In genomic region chr11:89504270-89504669, GRCh38 we compare ENCODE assay signal across 38 cellular contexts. TPM values are rescaled to one million over a fixed set of nuclear protein-coding genes. Genes with fewer than 3 reads are reported as not detected.
"Had no signal": no experiment of that assay in that cellular context is flagged by ENCODE, and none has a peak within 500 bp of the region (broad histone marks: within the 10 kb centered on the region; RNA-seq: fewer than 3 reads in every experiment).

No MANE protein-coding gene starts in this region.

- DNase-seq: activated effector memory CD4-positive, alpha-beta T cell treated with anti-CD3 and anti-CD28 coated beads, Interleukin-2, amount 50 U/mL, for 16 hours; activated effector memory CD4-positive, alpha-beta T cell treated with Interleukin-2 at 50 U/mL for 16 hours; activated gamma-delta T cell; activated gamma-delta T cell treated with Interleukin-2 at 50 U/mL for 16 hours; activated naive CD4-positive, alpha-beta T cell; activated naive CD4-positive, alpha-beta T cell treated with anti-CD3 and anti-CD28 coated beads for 36 hours; activated naive CD4-positive, alpha-beta T cell treated with anti-CD3 and anti-CD28 coated beads, Interleukin-2, amount 10 ng/mL, durations not matched to agents 7 days and 5 days; activated naive CD4-positive, alpha-beta T cell treated with anti-CD3 and anti-CD28 coated beads, Interleukin-2, amount 50 U/mL, for 16 hours; activated naive CD4-positive, alpha-beta T cell treated with Interleukin-2 at 50 U/mL for 16 hours; activated naive CD8-positive, alpha-beta T cell treated with anti-CD3 and anti-CD28 coated beads for 36 hours; activated naive CD8-positive, alpha-beta T cell treated with anti-CD3 and anti-CD28 coated beads, Interleukin-2, amount 10 ng/mL, durations not matched to agents 7 days and 5 days; activated naive CD8-positive, alpha-beta T cell treated with anti-CD3 and anti-CD28 coated beads, Interleukin-2, amount 50 U/mL, for 24 hours; activated T-cell treated with anti-CD3 and anti-CD28 coated beads, Interleukin-2, amount 50 U/mL, for 24 hours; activated T-cell treated with anti-CD3 and anti-CD28 coated beads, Interleukin-2, amount 50 U/mL, for 4 hours; activated T-cell treated with anti-CD3 and anti-CD28 coated beads, Interleukin-2, amount 50 U/mL, for 48 hours; activated T-cell treated with anti-CD3 and anti-CD28 coated beads, Interleukin-2, amount 50 U/mL, for 72 hours; adrenal gland; amniotic stem cell; amygdala; anterior cingulate cortex; aorta; body of pancreas; brain microvascular endothelial cell; caudate nucleus; central memory CD4-positive, alpha-beta T cell; cerebellar nuclear complex had no signal

- H3K4me3 ChIP-seq: adrenal gland, ascending aorta, body of pancreas, breast epithelium, cardiac muscle cell had no signal

- H3K9me3 Mint-ChIP-seq: activated naive CD4-positive, alpha-beta T cell treated with anti-CD3 and anti-CD28 coated beads for 36 hours; activated naive CD4-positive, alpha-beta T cell treated with anti-CD3 and anti-CD28 coated beads, Interleukin-2, amount 10 ng/mL, durations not matched to agents 7 days and 5 days; activated naive CD4-positive, alpha-beta T cell treated with anti-CD3 and anti-CD28 coated beads, Interleukin-2, amount 50 U/mL, for 24 hours; activated naive CD8-positive, alpha-beta T cell treated with anti-CD3 and anti-CD28 coated beads for 36 hours; activated T-cell treated with anti-CD3 and anti-CD28 coated beads, Interleukin-2, amount 50 U/mL, for 4 hours; activated T-helper 1 cell treated with anti-CD3 and anti-CD28 coated beads, Interleukin-12 subunit alpha, Interleukin-12 subunit beta, Interleukin-2, Interleukin-4 antibody, amounts not matched to agents 30 ng/mL and 10 ng/mL and 1 ng/mL, durations not matched to agents 14 hours and 24 hours and 36 hours; activated T-helper 2 cell treated with anti-CD3 and anti-CD28 coated beads, Interferon-gamma antibody, Interleukin-2, Interleukin-4, amounts not matched to agents 10 μg/mL and 5 μg/mL and 100 μg/mL, durations not matched to agents 14 hours and 24 hours and 36 hours; brain had no signal

- H3K27me3 Mint-ChIP-seq: activated naive CD4-positive, alpha-beta T cell treated with anti-CD3 and anti-CD28 coated beads, Interleukin-2, amount 10 ng/mL, durations not matched to agents 7 days and 5 days; activated naive CD8-positive, alpha-beta T cell; activated naive CD8-positive, alpha-beta T cell treated with anti-CD3 and anti-CD28 coated beads for 36 hours; activated naive CD8-positive, alpha-beta T cell treated with anti-CD3 and anti-CD28 coated beads, Interleukin-2, amount 10 ng/mL, durations not matched to agents 7 days and 5 days; activated naive CD8-positive, alpha-beta T cell treated with anti-CD3 and anti-CD28 coated beads, Interleukin-2, amount 50 U/mL, for 24 hours; activated T-cell treated with anti-CD3 and anti-CD28 coated beads, Interleukin-2, amount 50 U/mL, for 24 hours; activated T-helper 17 cell treated with anti-CD3 and anti-CD28 coated beads, Interleukin-2, amount 50 U/mL, for 72 hours; central memory CD8-positive, alpha-beta T cell had no signal

- H3K27me3 ChIP-seq: adrenal gland, ascending aorta, body of pancreas, brain microvascular endothelial cell, breast epithelium, cardiac muscle cell had no signal

- H3K4me1 ChIP-seq: adrenal gland, body of pancreas, breast epithelium had no signal

- H3K4me1 Mint-ChIP-seq: activated naive CD4-positive, alpha-beta T cell treated with anti-CD3 and anti-CD28 coated beads, Interleukin-2, amount 10 ng/mL, durations not matched to agents 7 days and 5 days; activated naive CD4-positive, alpha-beta T cell treated with anti-CD3 and anti-CD28 coated beads, Interleukin-2, amount 50 U/mL, for 24 hours; activated naive CD8-positive, alpha-beta T cell treated with anti-CD3 and anti-CD28 coated beads for 36 hours; activated naive CD8-positive, alpha-beta T cell treated with anti-CD3 and anti-CD28 coated beads, Interleukin-2, amount 10 ng/mL, durations not matched to agents 7 days and 5 days; activated naive CD8-positive, alpha-beta T cell treated with anti-CD3 and anti-CD28 coated beads, Interleukin-2, amount 50 U/mL, for 24 hours; activated T-helper 17 cell treated with anti-CD3 and anti-CD28 coated beads, Interleukin-2, amount 50 U/mL, for 72 hours; brain; central memory CD8-positive, alpha-beta T cell had no signal

- H3K9me3 ChIP-seq: adrenal gland, ascending aorta, body of pancreas, breast epithelium had no signal

- H3K27ac ChIP-seq: adrenal gland, ascending aorta, body of pancreas, brain microvascular endothelial cell, breast epithelium, cardiac muscle cell had no signal

- H3K4me3 Mint-ChIP-seq: activated naive CD4-positive, alpha-beta T cell treated with anti-CD3 and anti-CD28 coated beads for 36 hours; activated naive CD4-positive, alpha-beta T cell treated with anti-CD3 and anti-CD28 coated beads, Interleukin-2, amount 10 ng/mL, durations not matched to agents 7 days and 5 days; activated naive CD4-positive, alpha-beta T cell treated with anti-CD3 and anti-CD28 coated beads, Interleukin-2, amount 50 U/mL, for 24 hours; activated naive CD8-positive, alpha-beta T cell; activated naive CD8-positive, alpha-beta T cell treated with anti-CD3 and anti-CD28 coated beads for 36 hours; activated naive CD8-positive, alpha-beta T cell treated with anti-CD3 and anti-CD28 coated beads, Interleukin-2, amount 10 ng/mL, durations not matched to agents 7 days and 5 days; activated naive CD8-positive, alpha-beta T cell treated with anti-CD3 and anti-CD28 coated beads, Interleukin-2, amount 50 U/mL, for 24 hours; activated T-cell treated with anti-CD3 and anti-CD28 coated beads, Interleukin-2, amount 50 U/mL, for 24 hours; activated T-cell treated with anti-CD3 and anti-CD28 coated beads, Interleukin-2, amount 50 U/mL, for 4 hours; activated T-cell treated with anti-CD3 and anti-CD28 coated beads, Interleukin-2, amount 50 U/mL, for 72 hours; activated T-helper 1 cell treated with anti-CD3 and anti-CD28 coated beads, Interleukin-12 subunit alpha, Interleukin-12 subunit beta, Interleukin-2, Interleukin-4 antibody, amounts not matched to agents 30 ng/mL and 10 ng/mL and 1 ng/mL, durations not matched to agents 14 hours and 24 hours and 36 hours; activated T-helper 17 cell treated with anti-CD3 and anti-CD28 coated beads, Interleukin-2, amount 50 U/mL, for 72 hours; brain; central memory CD8-positive, alpha-beta T cell had no signal

- H3K36me3 ChIP-seq: adrenal gland, ascending aorta, brain microvascular endothelial cell, breast epithelium, cardiac muscle cell had no signal

- H3K36me3 Mint-ChIP-seq: activated naive CD4-positive, alpha-beta T cell treated with anti-CD3 and anti-CD28 coated beads, Interleukin-2, amount 10 ng/mL, durations not matched to agents 7 days and 5 days; activated naive CD4-positive, alpha-beta T cell treated with anti-CD3 and anti-CD28 coated beads, Interleukin-2, amount 50 U/mL, for 24 hours; activated naive CD4-positive, alpha-beta T cell treated with anti-CD3 and anti-CD28 coated beads, Interleukin-2, amount 50 U/mL, for 72 hours; activated naive CD8-positive, alpha-beta T cell; activated naive CD8-positive, alpha-beta T cell treated with anti-CD3 and anti-CD28 coated beads for 36 hours; activated naive CD8-positive, alpha-beta T cell treated with anti-CD3 and anti-CD28 coated beads, Interleukin-2, amount 10 ng/mL, durations not matched to agents 7 days and 5 days; brain had no signal

- H3K27ac Mint-ChIP-seq: activated naive CD4-positive, alpha-beta T cell treated with anti-CD3 and anti-CD28 coated beads for 36 hours; activated naive CD4-positive, alpha-beta T cell treated with anti-CD3 and anti-CD28 coated beads, Interleukin-2, amount 10 ng/mL, durations not matched to agents 7 days and 5 days; activated naive CD4-positive, alpha-beta T cell treated with anti-CD3 and anti-CD28 coated beads, Interleukin-2, amount 50 U/mL, for 24 hours; activated naive CD4-positive, alpha-beta T cell treated with anti-CD3 and anti-CD28 coated beads, Interleukin-2, amount 50 U/mL, for 72 hours; activated naive CD8-positive, alpha-beta T cell; activated naive CD8-positive, alpha-beta T cell treated with anti-CD3 and anti-CD28 coated beads for 36 hours; activated naive CD8-positive, alpha-beta T cell treated with anti-CD3 and anti-CD28 coated beads, Interleukin-2, amount 10 ng/mL, durations not matched to agents 7 days and 5 days; activated naive CD8-positive, alpha-beta T cell treated with anti-CD3 and anti-CD28 coated beads, Interleukin-2, amount 50 U/mL, for 24 hours; activated T-cell treated with anti-CD3 and anti-CD28 coated beads, Interleukin-2, amount 50 U/mL, for 24 hours; activated T-cell treated with anti-CD3 and anti-CD28 coated beads, Interleukin-2, amount 50 U/mL, for 72 hours; activated T-helper 1 cell treated with anti-CD3 and anti-CD28 coated beads, Interleukin-12 subunit alpha, Interleukin-12 subunit beta, Interleukin-2, Interleukin-4 antibody, amounts not matched to agents 30 ng/mL and 10 ng/mL and 1 ng/mL, durations not matched to agents 14 hours and 24 hours and 36 hours; activated T-helper 17 cell treated with anti-CD3 and anti-CD28 coated beads, Interleukin-2, amount 50 U/mL, for 72 hours; activated T-helper 2 cell treated with anti-CD3 and anti-CD28 coated beads, Interferon-gamma antibody, Interleukin-2, Interleukin-4, amounts not matched to agents 10 μg/mL and 5 μg/mL and 100 μg/mL, durations not matched to agents 14 hours and 24 hours and 36 hours; brain had no signal

RNA-seq across cellular contexts. Expression of gene NOX4, which starts 13.1 kb away (rescaled TPM):
- total RNA-seq: activated naive CD4-positive, alpha-beta T cell treated with anti-CD3 and anti-CD28 coated beads for 36 hours; activated naive CD4-positive, alpha-beta T cell treated with anti-CD3 and anti-CD28 coated beads, Interleukin-2, amount 50 U/mL, for 72 hours; activated naive CD8-positive, alpha-beta T cell treated with anti-CD3 and anti-CD28 coated beads for 36 hours; activated naive CD8-positive, alpha-beta T cell treated with anti-CD3 and anti-CD28 coated beads, Interleukin-2, amount 10 ng/mL, durations not matched to agents 7 days and 5 days; activated T-cell treated with anti-CD3 and anti-CD28 coated beads, Interleukin-2, amount 50 U/mL, for 4 hours; activated T-cell treated with anti-CD3 and anti-CD28 coated beads, Interleukin-2, amount 50 U/mL, for 72 hours; activated T-helper 1 cell treated with anti-CD3 and anti-CD28 coated beads, Interleukin-12 subunit alpha, Interleukin-12 subunit beta, Interleukin-2, Interleukin-4 antibody, amounts not matched to agents 30 ng/mL and 10 ng/mL and 1 ng/mL, durations not matched to agents 14 hours and 24 hours and 36 hours; activated T-helper 17 cell treated with anti-CD3 and anti-CD28 coated beads, Interleukin-2, amount 50 U/mL, for 72 hours; activated T-helper 2 cell treated with anti-CD3 and anti-CD28 coated beads, Interferon-gamma antibody, Interleukin-2, Interleukin-4, amounts not matched to agents 10 μg/mL and 5 μg/mL and 100 μg/mL, durations not matched to agents 14 hours and 24 hours and 36 hours; bronchial epithelial cell had no signal
